ENCODE assay signal across 8 cellular contexts in genomic region chr17:44919885-44920564, GRCh38. TPM values are rescaled to one million over a fixed set of nuclear protein-coding genes. Genes with fewer than 3 reads are reported as not detected.
A peak's percentile ranks its signal among the peaks of the same experiment; 100 is the strongest.
DNase-seq lines count a peak whose midpoint lies in the region; ATAC-seq lines count a peak whose summit lies in the region.

No MANE protein-coding gene starts in this region.

- H3K27me3 ChIP-seq in layer of hippocampus (ENCODE audit: control insufficient read depth, insufficient read depth, low read length) = peaks cover 2% of the 10 kb centered on the region

- H3K27ac ChIP-seq in layer of hippocampus (ENCODE audit: low read depth, low read length) = peak overlapping the region; percentile 44

- peak; percentile 52 for DNase-seq in GM04504 (ENCODE audit: low read depth)
- peak; percentile 69 for DNase-seq in NCI-H226
- peak; percentile 93 for DNase-seq in cerebellum (ENCODE audit: low spot score)
- DNase-seq in stimulated activated CD4-positive, alpha-beta T cell treated with anti-CD3 and anti-CD28 coated beads, Interleukin-2, amount 100 ng/mL, for 24 hours = peak; percentile 57 to 62

- peak; percentile 66 for ATAC-seq in HG02763 (IDR thresholded peaks at IDR 0.05; ENCODE audit: unreplicated experiment)
- peak; percentile 69 to 84 for ATAC-seq in activated CD4-positive, CD25-positive, alpha-beta regulatory T cell treated with anti-CD3 and anti-CD28 coated beads, Interleukin-2, amount 50 U/mL, for 24 hours
- no peak for ATAC-seq in GM19395 (IDR thresholded peaks at IDR 0.05; ENCODE audit: unreplicated experiment)

RNA-seq across cellular contexts. Expression of gene GFAP, which starts 4.7 kb away (rescaled TPM):
- 318 TPM for total RNA-seq in cerebellum

RNA-seq across cellular contexts. Expression of gene EFTUD2, which starts 20.8 kb away (rescaled TPM):
- total RNA-seq in cerebellum = 86.7 TPM

RNA-seq across cellular contexts. Expression of gene KIF18B, which starts 27.5 kb away (rescaled TPM):
- total RNA-seq in cerebellum = 2.5 TPM

RNA-seq across cellular contexts. Expression of gene C1QL1, which starts 48.1 kb away (rescaled TPM):
- 4.3 TPM for total RNA-seq in cerebellum
